In the genomic region with DNA sequence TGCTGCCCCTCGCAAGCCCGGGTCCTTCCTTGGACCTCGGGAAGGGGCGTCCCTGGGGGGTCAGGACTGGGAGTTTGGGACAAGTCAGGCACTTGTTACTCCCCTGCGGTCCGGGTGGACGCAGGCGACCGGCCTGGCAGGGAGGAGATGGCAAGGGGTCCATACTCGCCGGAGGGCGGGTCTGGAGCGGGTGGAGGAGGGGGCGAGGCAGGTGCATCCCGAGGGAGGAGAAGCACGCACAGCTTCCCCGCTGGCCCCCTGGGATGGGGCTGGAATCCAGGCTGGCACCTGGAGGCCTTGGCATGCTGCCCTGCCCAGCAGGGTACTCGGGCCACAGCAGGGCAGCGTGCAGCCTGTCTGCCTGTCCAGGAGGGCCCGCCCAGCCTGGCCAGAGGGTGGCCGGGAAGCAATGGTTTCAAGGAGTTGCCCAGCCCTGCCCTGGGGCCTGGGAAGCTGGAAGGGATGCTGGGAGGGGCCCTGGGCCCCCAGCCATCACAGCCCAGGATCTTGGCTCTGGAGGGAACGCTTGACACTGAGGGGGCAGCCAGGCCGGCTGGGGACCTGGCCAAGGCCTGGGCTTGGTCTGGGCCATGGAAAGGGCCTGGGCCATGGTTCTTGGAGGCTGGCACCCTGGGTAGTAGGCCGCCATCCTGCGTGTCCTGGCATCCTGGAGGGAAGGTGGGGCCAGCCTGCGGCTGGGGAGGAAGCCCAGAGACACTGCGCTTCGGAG, we compare ENCODE assay signal across 1 cellular context.
TF ChIP-seq lines count a peak whose summit lies in the region.

No MANE protein-coding gene starts in this region.

TF ChIP-seq in K562, 482 proteins besides CTCF, POLR2A, EP300 and RAD21:
- TF ChIP-seq KHSRP (IDR thresholded peaks at IDR 0.05) (no peak), RBFOX2 (IDR thresholded peaks at IDR 0.05; ENCODE audit: low read depth, low read length) (peak; percentile 51)
